Comparison of ENCODE assay signal across 30 cellular contexts in the genomic region with DNA sequence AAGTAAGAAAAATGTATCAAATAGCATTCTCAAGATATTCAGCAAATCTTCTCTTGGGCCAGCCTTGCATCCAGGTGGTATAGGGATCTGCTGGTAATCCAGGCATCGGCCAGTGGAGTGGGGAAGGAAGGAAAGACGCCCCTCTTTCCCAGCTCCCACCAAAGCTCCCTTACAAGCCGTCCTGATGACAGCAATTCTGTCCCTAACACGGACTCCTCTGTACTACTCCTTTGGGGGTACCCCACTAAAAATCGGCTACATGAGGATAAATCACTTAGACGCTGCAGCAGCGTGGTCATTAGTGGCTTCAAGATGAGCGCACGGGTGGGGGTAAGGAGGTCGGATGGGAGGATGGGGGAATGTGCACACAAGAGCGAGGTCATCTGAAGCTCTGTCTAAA.
"Had no signal": no experiment of that assay in that cellular context is flagged by ENCODE, and none has a peak within 500 bp of the region (broad histone marks: within the 10 kb centered on the region; RNA-seq: fewer than 3 reads in every experiment).

No MANE protein-coding gene starts in this region.

- H3K4me3 Mint-ChIP-seq: activated CD4-positive, alpha-beta memory T cell treated with anti-CD3 and anti-CD28 coated beads for 36 hours; activated CD4-positive, alpha-beta T cell treated with anti-CD3 and anti-CD28 coated beads for 36 hours; activated CD4-positive, alpha-beta T cell treated with anti-CD3 and anti-CD28 coated beads, Interleukin-2, amount 10 ng/mL, durations not matched to agents 7 days and 5 days; activated naive CD4-positive, alpha-beta T cell treated with anti-CD3 and anti-CD28 coated beads, Interleukin-2, amount 50 U/mL, for 24 hours; activated naive CD8-positive, alpha-beta T cell treated with anti-CD3 and anti-CD28 coated beads, Interleukin-2, amount 10 ng/mL, durations not matched to agents 7 days and 5 days; activated T-cell treated with anti-CD3 and anti-CD28 coated beads, Interleukin-2, amount 50 U/mL, for 4 hours; central memory CD8-positive, alpha-beta T cell; T-helper 1 cell treated with Interleukin-12 subunit alpha and Interleukin-12 subunit beta and Interleukin-4 antibody, amounts not matched to agents 30 μg/mL and 1 μg/mL, for 36 hours; T-helper 2 cell treated with Interferon-gamma antibody and Interleukin-4, amounts not matched to agents 5 μg/mL and 100 μg/mL, for 36 hours had no signal

- H3K27me3 Mint-ChIP-seq: activated CD4-positive, alpha-beta memory T cell treated with anti-CD3 and anti-CD28 coated beads for 36 hours; activated CD4-positive, alpha-beta T cell treated with anti-CD3 and anti-CD28 coated beads for 36 hours; activated CD4-positive, alpha-beta T cell treated with anti-CD3 and anti-CD28 coated beads, Interleukin-2, amount 10 ng/mL, durations not matched to agents 7 days and 5 days; activated naive CD4-positive, alpha-beta T cell treated with anti-CD3 and anti-CD28 coated beads, Interleukin-2, amount 50 U/mL, for 24 hours; activated naive CD8-positive, alpha-beta T cell treated with anti-CD3 and anti-CD28 coated beads, Interleukin-2, amount 10 ng/mL, durations not matched to agents 7 days and 5 days; central memory CD8-positive, alpha-beta T cell had no signal

- H3K27ac Mint-ChIP-seq: activated CD4-positive, alpha-beta memory T cell treated with anti-CD3 and anti-CD28 coated beads for 36 hours; activated CD4-positive, alpha-beta T cell treated with anti-CD3 and anti-CD28 coated beads for 36 hours; activated CD4-positive, alpha-beta T cell treated with anti-CD3 and anti-CD28 coated beads, Interleukin-2, amount 10 ng/mL, durations not matched to agents 7 days and 5 days; activated naive CD4-positive, alpha-beta T cell treated with anti-CD3 and anti-CD28 coated beads, Interleukin-2, amount 50 U/mL, for 24 hours; activated naive CD8-positive, alpha-beta T cell treated with anti-CD3 and anti-CD28 coated beads, Interleukin-2, amount 10 ng/mL, durations not matched to agents 7 days and 5 days; T-helper 1 cell treated with Interleukin-12 subunit alpha and Interleukin-12 subunit beta and Interleukin-4 antibody, amounts not matched to agents 30 μg/mL and 1 μg/mL, for 36 hours; T-helper 2 cell treated with Interferon-gamma antibody and Interleukin-4, amounts not matched to agents 5 μg/mL and 100 μg/mL, for 36 hours had no signal

- H3K9me3 Mint-ChIP-seq: activated naive CD4-positive, alpha-beta T cell treated with anti-CD3 and anti-CD28 coated beads, Interleukin-2, amount 50 U/mL, for 24 hours had no signal

- DNase-seq: activated CD4-positive, alpha-beta memory T cell treated with anti-CD3 and anti-CD28 coated beads for 36 hours; activated CD4-positive, alpha-beta T cell treated with anti-CD3 and anti-CD28 coated beads for 36 hours; activated CD4-positive, alpha-beta T cell treated with anti-CD3 and anti-CD28 coated beads, Interleukin-2, amount 10 ng/mL, durations not matched to agents 7 days and 5 days; activated effector memory CD4-positive, alpha-beta T cell treated with Interleukin-2 at 50 U/mL for 16 hours; activated naive CD8-positive, alpha-beta T cell treated with anti-CD3 and anti-CD28 coated beads, Interleukin-2, amount 10 ng/mL, durations not matched to agents 7 days and 5 days; activated T-cell treated with anti-CD3 and anti-CD28 coated beads for 4 hours; activated T-cell treated with anti-CD3 and anti-CD28 coated beads, Interleukin-2, amount 50 U/mL, for 4 hours; amygdala; Kasumi-1; KG1; MG63; NCI-H1048; NCI-H1105 treated with DMSO at 0.1 percent for 48 hours; NCI-H1436; NCI-H1694; NCI-H1930; NCI-H2081 treated with DMSO at 0.1 percent for 48 hours; NCI-H226; NCI-H446 treated with DMSO at 0.1 percent for 48 hours; NCI-H524; SHP77; SJCRH30 had no signal

- H3K36me3 ChIP-seq: ascending aorta, cardiac muscle cell, MG63, SJCRH30 had no signal

- H3K27me3 ChIP-seq: ascending aorta, cardiac muscle cell, MG63, SJCRH30 had no signal

- ATAC-seq: activated CD4-positive, alpha-beta T cell treated with anti-CD3 and anti-CD28 coated beads for 36 hours; activated T-cell treated with anti-CD3 and anti-CD28 coated beads, Interleukin-2, amount 50 U/mL, for 4 hours; Panc1 had no signal

- H3K4me1 ChIP-seq: SJCRH30 had no signal

- H3K4me1 Mint-ChIP-seq: central memory CD8-positive, alpha-beta T cell had no signal

- H3K4me3 ChIP-seq: ascending aorta, cardiac muscle cell, MG63, SJCRH30, SK-N-MC had no signal

- H3K27ac ChIP-seq: ascending aorta, cardiac muscle cell, SJCRH30, SK-N-MC had no signal
